Comparison of ENCODE assay signal across 33 cellular contexts in the genomic region with DNA sequence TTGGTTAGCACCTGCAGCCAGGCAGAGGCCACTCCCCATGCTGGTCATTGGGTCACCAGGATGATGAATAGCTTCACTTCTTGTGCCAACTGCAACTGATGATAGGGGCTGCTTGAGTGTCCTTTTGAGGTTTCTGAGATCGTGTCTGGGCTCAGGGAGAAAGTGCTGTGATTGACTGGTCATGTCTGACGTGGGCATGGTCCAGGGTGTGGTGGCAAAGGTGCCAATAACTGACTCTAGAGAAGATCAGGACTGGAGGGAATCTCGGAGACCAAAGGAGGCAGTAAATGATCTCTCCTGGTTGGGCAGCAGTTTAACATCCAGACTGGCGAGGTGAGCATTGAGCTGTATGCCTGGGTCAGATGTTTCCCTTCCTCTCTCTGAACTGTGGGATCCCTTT. TPM values are rescaled to one million over a fixed set of nuclear protein-coding genes. Genes with fewer than 3 reads are reported as not detected.
"Had no signal": no experiment of that assay in that cellular context is flagged by ENCODE, and none has a peak within 500 bp of the region (broad histone marks: within the 10 kb centered on the region; RNA-seq: fewer than 3 reads in every experiment).

No MANE protein-coding gene starts in this region.

- H3K27me3 ChIP-seq: dorsolateral prefrontal cortex, esophagus squamous epithelium, gastrocnemius medialis, left lung had no signal

- H3K36me3 ChIP-seq: esophagus squamous epithelium, gastrocnemius medialis, heart right ventricle, left lung, lower lobe of right lung had no signal

- H3K9me3 ChIP-seq: esophagus squamous epithelium, gastrocnemius medialis, heart right ventricle, left lung, lower lobe of right lung, mucosa of descending colon had no signal

- H3K27ac Mint-ChIP-seq: mesothelial cell of epicardium had no signal

- H3K4me3 ChIP-seq: coronary artery, dorsolateral prefrontal cortex, esophagus squamous epithelium, gastrocnemius medialis, heart right ventricle, left lung, lower lobe of right lung, mucosa of descending colon had no signal

- H3K9me3 Mint-ChIP-seq: mesothelial cell of epicardium, naive B cell had no signal

- H3K4me3 Mint-ChIP-seq: mesothelial cell of epicardium, naive B cell had no signal

- H3K4me1 ChIP-seq: gastrocnemius medialis, heart right ventricle, left lung, lower lobe of right lung had no signal

- H3K36me3 Mint-ChIP-seq: mesothelial cell of epicardium, naive B cell had no signal

- FAIRE-seq: colon, islet of Langerhans, keratinocyte had no signal

- ATAC-seq: esophagus mucosa, gastrocnemius medialis, heart right ventricle, left cardiac atrium, left lung, left ventricle myocardium superior, lower lobe of right lung, mucosa of descending colon had no signal

- DNase-seq: dermis blood vessel endothelial cell; dorsolateral prefrontal cortex; effector CD4-positive, alpha-beta T cell; effector memory CD4-positive, alpha-beta T cell; erythroblast; esophagus squamous epithelium; foreskin fibroblast; foreskin melanocyte; gastrocnemius medialis; glutamatergic neuron; head of caudate nucleus; heart right ventricle; hippocampal formation; left cardiac atrium; left lung; left ventricle myocardium superior; lower lobe of right lung; mesenchymal stem cell; mucosa of descending colon; naive B cell had no signal

- H3K27ac ChIP-seq: coronary artery, dorsolateral prefrontal cortex, epithelial cell of prostate, esophagus squamous epithelium, gastrocnemius medialis, heart right ventricle, left lung, lower lobe of right lung had no signal

- H3K4me1 Mint-ChIP-seq: mesothelial cell of epicardium, naive B cell had no signal

RNA-seq across cellular contexts. Expression of a gene that starts 10.0 kb away (rescaled TPM):
- total RNA-seq: dermis blood vessel endothelial cell, esophagus mucosa, esophagus squamous epithelium, gastrocnemius medialis, glomerular endothelial cell, heart right ventricle, kidney epithelial cell, left cardiac atrium, left lung, left ventricle myocardium superior, lower leg skin, lower lobe of right lung, lung microvascular endothelial cell, mesenteric fat pad, mesothelial cell of epicardium, mucosa of descending colon, myocyte had no signal
- polyA plus RNA-seq: heart right ventricle, keratinocyte had no signal

RNA-seq across cellular contexts. Expression of a gene that starts 20.9 kb away (rescaled TPM):
- total RNA-seq: dermis blood vessel endothelial cell, esophagus mucosa, esophagus squamous epithelium, gastrocnemius medialis, glomerular endothelial cell, heart right ventricle, kidney epithelial cell, left cardiac atrium, left lung, left ventricle myocardium superior, lower leg skin, lower lobe of right lung, lung microvascular endothelial cell, mesenteric fat pad, mesothelial cell of epicardium, mucosa of descending colon, myocyte had no signal
- polyA plus RNA-seq: heart right ventricle, keratinocyte had no signal
